Comparison of ENCODE assay signal across 8 cellular contexts in genomic region chr10:62637249-62638061, GRCh38.
A peak's percentile ranks its signal among the peaks of the same experiment; 100 is the strongest.
DNase-seq lines count a peak whose midpoint lies in the region.

No MANE protein-coding gene starts in this region.

- H3K4me3 Mint-ChIP-seq in immature natural killer cell, result no peak overlapping the region

- DNase-seq in EH (ENCODE audit: low read depth) (peak; percentile 67), HCEC 1CT (peak; percentile 14), NOMO-1 (lab: John Stamatoyannopoulos, UW; ENCODE audit: unreplicated experiment in 2 of 2) (peak; percentile 69 to 72), immature natural killer cell (peak; percentile 77 to 81 (median 81)), NCI-H82 (lab: John Stamatoyannopoulos, UW) (no peak), posterior cingulate gyrus (no peak)
- peak; percentile 20 to 39 for DNase-seq in activated T-helper 1 cell treated with anti-CD3 and anti-CD28 coated beads, Interleukin-2, amount 50 U/mL, for 16 hours (ENCODE audit: low read depth in 1 of 2, low spot score in 1 of 2)
- DNase-seq in stimulated activated CD8-positive, alpha-beta memory T cell treated with anti-CD3 and anti-CD28 coated beads, Interleukin-12 subunit alpha, Interleukin-12 subunit beta, amount 100 ng/mL, for 4 hours (ENCODE audit: low read depth), result peak; percentile 42

- H3K36me3 Mint-ChIP-seq in immature natural killer cell, result no peaks in the 10 kb centered on the region

- H3K27me3 Mint-ChIP-seq in immature natural killer cell (ENCODE audit: low read depth in 3 of 3), result peaks cover 0 to 7% (median 0%) of the 10 kb centered on the region in 3 donors

- intact Hi-C loops in posterior cingulate gyrus (cut with DNase I), result no loop called here

- peaks cover 11% of the 10 kb centered on the region in 2 donors for H3K4me1 Mint-ChIP-seq in immature natural killer cell

- H3K27ac Mint-ChIP-seq in immature natural killer cell, result no peak overlapping the region

- no peaks in the 10 kb centered on the region for H3K9me3 Mint-ChIP-seq in immature natural killer cell

Comparison
In these comparisons a context has a peak if more than half of its experiments do, and no peak if none do; other contexts are left out.
1. DNase-seq: peak in EH (single experiment), HCEC 1CT (single experiment), NOMO-1 (2 of 2), activated T-helper 1 cell treated with anti-CD3 and anti-CD28 coated beads, Interleukin-2, amount 50 U/mL, for 16 hours (2 of 2), immature natural killer cell (3 of 3) and stimulated activated CD8-positive, alpha-beta memory T cell treated with anti-CD3 and anti-CD28 coated beads, Interleukin-12 subunit alpha, Interleukin-12 subunit beta, amount 100 ng/mL, for 4 hours (single experiment); none in NCI-H82 (single experiment) and posterior cingulate gyrus (0 of 10).